9 cellular contexts compared by ENCODE assay signal in genomic region chr18:9353596-9353995, GRCh38. TPM values are rescaled to one million over a fixed set of nuclear protein-coding genes. Genes with fewer than 3 reads are reported as not detected.
A peak's percentile ranks its signal among the peaks of the same experiment; 100 is the strongest.
DNase-seq lines count a peak whose midpoint lies in the region; ATAC-seq and TF ChIP-seq lines count a peak whose summit lies in the region.
"Had no signal": no experiment of that assay in that cellular context is flagged by ENCODE, and none has a peak within 500 bp of the region (broad histone marks: within the 10 kb centered on the region; RNA-seq: fewer than 3 reads in every experiment).

No MANE protein-coding gene starts in this region.

- H3K4me3 Mint-ChIP-seq in activated naive CD8-positive, alpha-beta T cell treated with anti-CD3 and anti-CD28 coated beads for 36 hours, result no peak overlapping the region
- H3K4me3 Mint-ChIP-seq: central memory CD8-positive, alpha-beta T cell had no signal

- H3K27me3 ChIP-seq in upper lobe of right lung (no peaks in the 10 kb centered on the region), Peyer's patch (no peaks in the 10 kb centered on the region)

- peaks cover 1% of the 10 kb centered on the region for H3K9me3 Mint-ChIP-seq in activated naive CD8-positive, alpha-beta T cell treated with anti-CD3 and anti-CD28 coated beads for 36 hours
- H3K9me3 Mint-ChIP-seq: central memory CD8-positive, alpha-beta T cell had no signal

- ATAC-seq in GM19043 (IDR thresholded peaks at IDR 0.05; ENCODE audit: low read depth, unreplicated experiment) (peak; percentile 88), HG02642 (IDR thresholded peaks at IDR 0.05; ENCODE audit: poor library complexity, unreplicated experiment) (peak; percentile 77), HG03469 (IDR thresholded peaks at IDR 0.05; ENCODE audit: unreplicated experiment) (peak; percentile 85), upper lobe of right lung (peak; percentile 70)

- intact Hi-C loops in upper lobe of right lung (cut with DNase I), result no loop called here

- H3K4me3 ChIP-seq in upper lobe of right lung, result no peak overlapping the region
- H3K4me3 ChIP-seq in Peyer's patch, result no peak overlapping the region

- no peak for TF ChIP-seq POLR2A in Peyer's patch (IDR thresholded peaks at IDR 0.05)

- H3K4me1 ChIP-seq in upper lobe of right lung, result peaks cover 4% of the 10 kb centered on the region
- H3K4me1 ChIP-seq in Peyer's patch, result no peaks in the 10 kb centered on the region

- H3K27ac ChIP-seq in upper lobe of right lung (no peak overlapping the region), Peyer's patch (no peak overlapping the region)

- H3K9me3 ChIP-seq in upper lobe of right lung (no peaks in the 10 kb centered on the region), Peyer's patch (no peaks in the 10 kb centered on the region)

- H3K4me1 Mint-ChIP-seq in activated naive CD8-positive, alpha-beta T cell treated with anti-CD3 and anti-CD28 coated beads for 36 hours, result peaks cover 16% of the 10 kb centered on the region

- peaks cover 4% of the 10 kb centered on the region for H3K36me3 Mint-ChIP-seq in activated naive CD8-positive, alpha-beta T cell treated with anti-CD3 and anti-CD28 coated beads for 36 hours

- TF ChIP-seq CTCF in upper lobe of right lung (IDR thresholded peaks at IDR 0.05), result no peak
- no peak for TF ChIP-seq CTCF in Peyer's patch (IDR thresholded peaks at IDR 0.05)

- no peaks in the 10 kb centered on the region for H3K27me3 Mint-ChIP-seq in activated naive CD8-positive, alpha-beta T cell treated with anti-CD3 and anti-CD28 coated beads for 36 hours
- H3K27me3 Mint-ChIP-seq: central memory CD8-positive, alpha-beta T cell had no signal

- DNase-seq in upper lobe of right lung, result no peak
- no peak for DNase-seq in activated naive CD8-positive, alpha-beta T cell treated with anti-CD3 and anti-CD28 coated beads for 36 hours
- no peak for DNase-seq in midbrain (lab: John Stamatoyannopoulos, UW)
- no peak for DNase-seq in Peyer's patch
- DNase-seq: GOT3 had no signal

- H3K36me3 ChIP-seq in upper lobe of right lung, result no peaks in the 10 kb centered on the region
- no peaks in the 10 kb centered on the region for H3K36me3 ChIP-seq in Peyer's patch

- no peak overlapping the region for H3K27ac Mint-ChIP-seq in activated naive CD8-positive, alpha-beta T cell treated with anti-CD3 and anti-CD28 coated beads for 36 hours

RNA-seq across cellular contexts. Expression of gene TWSG1, which starts 19.0 kb away (rescaled TPM):
- total RNA-seq in upper lobe of right lung (37.6 TPM), Peyer's patch (10 to 100 TPM in 2 of 4 donors, 1 to 10 TPM in 2; 7.5 to 12.4 (median 10.5) TPM)
- total RNA-seq in activated naive CD8-positive, alpha-beta T cell treated with anti-CD3 and anti-CD28 coated beads for 36 hours, result 10 to 100 TPM; 11.3 to 12.8 TPM
